ENCODE assay signal across 8 cellular contexts in the genomic region with DNA sequence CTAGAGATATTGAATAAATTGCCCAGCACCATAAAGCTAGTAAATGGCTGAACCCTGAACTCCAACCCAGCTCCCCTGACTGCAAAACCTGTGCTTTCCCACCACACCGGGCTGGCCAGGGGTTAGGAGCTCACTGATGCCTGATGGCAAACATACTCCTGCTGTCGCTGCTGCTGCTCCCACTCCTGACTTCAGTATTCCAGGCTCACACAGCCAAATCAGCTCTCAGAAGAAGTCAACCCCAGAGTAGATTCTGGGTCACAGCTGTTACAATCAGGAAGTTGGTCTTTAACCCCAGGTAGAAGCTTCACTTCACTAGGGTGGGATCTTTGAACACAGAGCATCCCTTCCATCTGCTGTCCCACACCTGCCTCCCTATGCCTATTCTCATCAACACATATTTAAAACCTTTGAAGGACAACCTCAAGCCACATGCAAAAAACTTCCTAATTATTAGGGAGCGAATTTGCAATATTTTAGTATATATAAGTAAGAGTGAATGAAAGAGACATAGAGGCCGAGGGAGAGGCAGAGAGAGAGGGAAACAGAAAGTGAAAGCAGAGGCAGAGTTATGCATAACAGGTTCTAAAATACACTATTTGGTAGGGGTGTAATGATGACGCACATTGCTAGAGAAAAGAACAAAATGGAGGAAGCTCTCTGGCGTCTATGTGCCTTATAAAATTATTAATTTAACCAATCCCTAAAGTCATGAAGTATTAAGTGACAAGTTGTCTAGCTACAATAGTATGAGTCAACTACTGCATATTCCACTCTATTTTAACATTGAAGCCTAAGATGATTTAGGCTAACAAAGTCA.
DNase-seq lines count a peak whose midpoint lies in the region; ATAC-seq and TF ChIP-seq lines count a peak whose summit lies in the region.

No MANE protein-coding gene starts in this region.

- peak in 5 of 10 experiments; percentile 3 to 25 (median 7) for DNase-seq in CD4-positive, alpha-beta T cell
- no peak for DNase-seq in activated B cell treated with CpG ODN at 0.5 μM for 24 hours
- peak; percentile 89 for DNase-seq in fibroblast of mammary gland (ENCODE audit: low read depth)
- DNase-seq in sigmoid colon: no peak
- DNase-seq in SK-N-DZ (ENCODE audit: low spot score): no peak
- no peak for DNase-seq in anterior cingulate cortex (lab: John Stamatoyannopoulos, UW)

- no peaks in the 10 kb centered on the region for H3K9me3 ChIP-seq in CD4-positive, alpha-beta T cell (ENCODE audit: control insufficient read depth, low read length)
- no peaks in the 10 kb centered on the region for H3K9me3 ChIP-seq in sigmoid colon

- 35 to 42% methylated on average over 6 of the region's 6 CpGs for WGBS in sigmoid colon, 2 donors

- peaks cover 0 to 81% (median 70%) of the 10 kb centered on the region in 4 donors for H3K4me1 ChIP-seq in sigmoid colon

- CTCF ChIA-PET in CD4-positive, alpha-beta T cell (lab: Charles Lee): interaction anchor here (1.1 to 1.4 kb wide), 2 partner anchors 9 to 15 kb away, joined by 3 to 5 read pairs; no protein-coding TSS in a partner anchor
- CTCF ChIA-PET in activated B cell treated with CpG ODN at 0.5 μM for 24 hours (lab: Charles Lee): no interaction called here

- H3K36me3 ChIP-seq in sigmoid colon: no peaks in the 10 kb centered on the region

- H3K36me3 Mint-ChIP-seq in CD4-positive, alpha-beta T cell (ENCODE audit: low read depth): peaks cover 20% of the 10 kb centered on the region
- no peaks in the 10 kb centered on the region for H3K36me3 Mint-ChIP-seq in activated B cell treated with CpG ODN at 0.5 μM for 24 hours (ENCODE audit: low read depth)

- intact Hi-C loops in CD4-positive, alpha-beta T cell (cut with DNase I, micrococcal nuclease): loop anchor here (2.0 to 10.0 kb wide), 7 partner anchors 15 to 641 kb away; partner anchors contain the start of gene TSC22D1 (in 1 of the 2)
- intact Hi-C loops in activated B cell treated with CpG ODN at 0.5 μM for 24 hours (cut with micrococcal nuclease) (loop anchor here (1.0 to 10.0 kb wide), 5 partner anchors 15 to 1999 kb away; partner anchors contain the start of genes AKAP11, GPALPP1 and NUFIP1), sigmoid colon (cut with DNase I) (loop anchor here (1.0 kb wide), 1 partner anchor 27 kb away; no protein-coding TSS in a partner anchor)

- H3K27ac ChIP-seq in CD4-positive, alpha-beta T cell (ENCODE audit: low read depth, low read length): peak overlapping the region; percentile 65
- H3K27ac ChIP-seq in sigmoid colon: peak overlapping the region; percentile 81 to 87 (median 84)

- ATAC-seq in CD4-positive, alpha-beta T cell (ENCODE audit: poor library complexity): peak; percentile 95
- peak; percentile 93 for ATAC-seq in GM19328 (IDR thresholded peaks at IDR 0.05; ENCODE audit: unreplicated experiment)
- ATAC-seq in HG03378 (IDR thresholded peaks at IDR 0.05; ENCODE audit: unreplicated experiment): peak; percentile 88
- ATAC-seq in activated B cell treated with CpG ODN at 0.5 μM for 24 hours (ENCODE audit: low read depth): peak; percentile 86

- H3K4me1 Mint-ChIP-seq in CD4-positive, alpha-beta T cell (ENCODE audit: low read depth): peaks cover 46% of the 10 kb centered on the region
- peaks cover 44% of the 10 kb centered on the region for H3K4me1 Mint-ChIP-seq in activated B cell treated with CpG ODN at 0.5 μM for 24 hours

- TF ChIP-seq CTCF in CD4-positive, alpha-beta T cell (IDR thresholded peaks at IDR 0.05): no peak
- no peak for TF ChIP-seq CTCF in activated B cell treated with CpG ODN at 0.5 μM for 24 hours (IDR thresholded peaks at IDR 0.05)
- TF ChIP-seq CTCF in fibroblast of mammary gland (conservative IDR thresholded peaks at IDR 0.05; ENCODE audit: control insufficient read depth, insufficient read depth, low read depth, low read length): no peak
- no peak for TF ChIP-seq CTCF in sigmoid colon (IDR thresholded peaks at IDR 0.05)

- TF ChIP-seq EP300 in sigmoid colon (IDR thresholded peaks at IDR 0.05): peak; percentile 30 to 94 (median 88)

- H3K27me3 Mint-ChIP-seq in CD4-positive, alpha-beta T cell: no peaks in the 10 kb centered on the region
- H3K27me3 Mint-ChIP-seq in activated B cell treated with CpG ODN at 0.5 μM for 24 hours: peaks cover 2% of the 10 kb centered on the region

- peaks cover 7% of the 10 kb centered on the region for H3K9me3 Mint-ChIP-seq in CD4-positive, alpha-beta T cell
- no peaks in the 10 kb centered on the region for H3K9me3 Mint-ChIP-seq in activated B cell treated with CpG ODN at 0.5 μM for 24 hours

- H3K27me3 ChIP-seq in CD4-positive, alpha-beta T cell (ENCODE audit: control insufficient read depth, insufficient read depth, low read length): no peaks in the 10 kb centered on the region
- H3K27me3 ChIP-seq in sigmoid colon: no peaks in the 10 kb centered on the region

- no peak for TF ChIP-seq POLR2A in sigmoid colon (IDR thresholded peaks at IDR 0.05)

- H3K27ac Mint-ChIP-seq in CD4-positive, alpha-beta T cell: peak overlapping the region; percentile 95
- H3K27ac Mint-ChIP-seq in activated B cell treated with CpG ODN at 0.5 μM for 24 hours: peak overlapping the region; percentile 67

- H3K4me3 ChIP-seq in fibroblast of mammary gland (ENCODE audit: control insufficient read depth, low read depth, low read length): peak overlapping the region; percentile 10
- H3K4me3 ChIP-seq in sigmoid colon: peak overlapping the region in 2 of 4 donors; percentile 12

- peak overlapping the region; percentile 36 for H3K4me3 Mint-ChIP-seq in CD4-positive, alpha-beta T cell
- peak overlapping the region; percentile 56 for H3K4me3 Mint-ChIP-seq in activated B cell treated with CpG ODN at 0.5 μM for 24 hours

- POLR2A ChIA-PET in CD4-positive, alpha-beta T cell (lab: Charles Lee): interaction anchor here (0.6 to 2.6 kb wide), 11 partner anchors 9 to 1294 kb away, joined by 3 to 13 read pairs (median 6); partner anchors contain the start of genes CCDC122, LACC1 and TSC22D1
- POLR2A ChIA-PET in activated B cell treated with CpG ODN at 0.5 μM for 24 hours (lab: Charles Lee): interaction anchor here (0.7 to 2.2 kb wide), 6 partner anchors 15 to 1297 kb away, joined by 3 to 14 read pairs (median 4); no protein-coding TSS in a partner anchor
